ENCODE assay signal across 19 cellular contexts in genomic region chr13:102694944-102695343, GRCh38. TPM values are rescaled to one million over a fixed set of nuclear protein-coding genes. Genes with fewer than 3 reads are reported as not detected.
DNase-seq lines count a peak whose midpoint lies in the region; ATAC-seq, FAIRE-seq and TF ChIP-seq lines count a peak whose summit lies in the region.
"Had no signal": no experiment of that assay in that cellular context is flagged by ENCODE, and none has a peak within 500 bp of the region (broad histone marks: within the 10 kb centered on the region; RNA-seq: fewer than 3 reads in every experiment).

METTL21C (minus strand) TSS chr13:102695044; CDS start chr13:102694498, 546 bp downstream.

- no peaks in the 10 kb centered on the region for H3K79me2 ChIP-seq in neural cell (replicated peaks; ENCODE audit: insufficient read depth, low read length)

- no peak within 1 kb of the TSS for H2AFZ ChIP-seq in neural cell (ENCODE audit: low read depth, low read length)

- peaks cover 15% of the 10 kb centered on the region for H3K36me3 Mint-ChIP-seq in endothelial cell (ENCODE audit: low read depth, unreplicated experiment)

- H3K36me3 ChIP-seq in neural cell (ENCODE audit: insufficient read depth, low read length) (no peaks in the 10 kb centered on the region), psoas muscle (ENCODE audit: insufficient read depth in 1 of 2, low read depth in 1 of 2) (no peaks in the 10 kb centered on the region), kidney (ENCODE audit: control insufficient read depth in 1 of 2, insufficient read depth in 2 of 2, low read length in 2 of 2) (no peaks in the 10 kb centered on the region)
- H3K36me3 ChIP-seq: BE2C had no signal

- no peaks in the 10 kb centered on the region for H3K9me2 ChIP-seq in neural cell (ENCODE audit: insufficient read depth, low read length)

- intact Hi-C loops in psoas muscle (cut with DNase I) (no loop called here), kidney (cut with DNase I) (no loop called here)

- peaks cover 20% of the 10 kb centered on the region for H3K4me1 Mint-ChIP-seq in endothelial cell (ENCODE audit: unreplicated experiment)
- H3K4me1 Mint-ChIP-seq: CD4-positive, alpha-beta memory T cell had no signal

- TF ChIP-seq RAD21 in neural cell (conservative IDR thresholded peaks at IDR 0.05) = no peak

- H3K9ac ChIP-seq in neural cell (ENCODE audit: low read length) = peak within 1 kb of the TSS; percentile 18
- no peak within 1 kb of the TSS for H3K9ac ChIP-seq in kidney (ENCODE audit: low read length in 2 of 2)

- H3K4me1 ChIP-seq in psoas muscle = peaks cover 33% of the 10 kb centered on the region
- H3K4me1 ChIP-seq in kidney (ENCODE audit: control insufficient read depth in 1 of 2, insufficient read depth in 1 of 2, low read depth in 1 of 2, low read length in 2 of 2) = no peaks in the 10 kb centered on the region
- H3K4me1 ChIP-seq: A549 had no signal

- peak within 1 kb of the TSS; percentile 9 for H3K27ac Mint-ChIP-seq in endothelial cell (ENCODE audit: unreplicated experiment)
- H3K27ac Mint-ChIP-seq: HFFc6 had no signal

- no peak for ATAC-seq in psoas muscle
- no peak for ATAC-seq in GM19023 (IDR thresholded peaks at IDR 0.05; ENCODE audit: unreplicated experiment)
- ATAC-seq: A549 had no signal

- H3K27me3 ChIP-seq in neural cell (ENCODE audit: insufficient read depth, low read depth, low read length) (no peaks in the 10 kb centered on the region), psoas muscle (ENCODE audit: insufficient read depth in 3 of 3, low read length in 2 of 3) (no peaks in the 10 kb centered on the region)
- H3K27me3 ChIP-seq: BE2C had no signal

- H4K20me1 ChIP-seq in neural cell (ENCODE audit: insufficient read depth) = no peaks in the 10 kb centered on the region

- WGBS in psoas muscle, 3 donors = 41 to 62% (median 41%) methylated on average over 6 of the region's 6 CpGs

- H3K4me3 ChIP-seq in neural cell (ENCODE audit: low read length) (peak within 1 kb of the TSS; percentile 35), psoas muscle (peak within 1 kb of the TSS; percentile 47), kidney (ENCODE audit: low read length in 2 of 2) (no peak within 1 kb of the TSS)
- H3K4me3 ChIP-seq: A549 had no signal

- no peak for TF ChIP-seq EP300 in neural cell (conservative IDR thresholded peaks at IDR 0.05; ENCODE audit: poor library complexity, severe bottlenecking)

- no peak within 1 kb of the TSS for H3K4me3 Mint-ChIP-seq in endothelial cell (ENCODE audit: unreplicated experiment)
- H3K4me3 Mint-ChIP-seq: CD4-positive, alpha-beta memory T cell; HFFc6 had no signal

- no peak for TF ChIP-seq CTCF in endothelial cell (IDR thresholded peaks at IDR 0.05; ENCODE audit: unreplicated experiment)
- TF ChIP-seq CTCF in neural cell (IDR thresholded peaks at IDR 0.05; ENCODE audit: poor library complexity, severe bottlenecking) = no peak
- no peak for TF ChIP-seq CTCF in psoas muscle (IDR thresholded peaks at IDR 0.05)
- no peak for TF ChIP-seq CTCF in kidney (IDR thresholded peaks at IDR 0.05; ENCODE audit: borderline replicate concordance, extremely low read depth, insufficient read depth)

- H3K9me3 Mint-ChIP-seq in endothelial cell (ENCODE audit: unreplicated experiment) = no peaks in the 10 kb centered on the region

- H3F3A ChIP-seq in neural cell (ENCODE audit: insufficient read depth, low read length, poor library complexity, severe bottlenecking) = no peaks in the 10 kb centered on the region

- no peak within 1 kb of the TSS for H3K4me2 ChIP-seq in neural cell (ENCODE audit: low read length)
- H3K4me2 ChIP-seq: A549 had no signal

- no peak for FAIRE-seq in kidney (lab: Jason Lieb, UNC)
- FAIRE-seq: A549, GM12892, GM19239 had no signal

- DNase-seq in endothelial cell (ENCODE audit: low spot score) (no peak), psoas muscle (no peak), kidney (no peak), COR-L47 (lab: John Stamatoyannopoulos, UW) (no peak)
- DNase-seq: BE2C; CD4-positive, alpha-beta memory T cell; DND-41; GDM1; HCEC 1CT; HFFc6 had no signal

- H3K9me3 ChIP-seq in neural cell (ENCODE audit: low read length) (no peaks in the 10 kb centered on the region), psoas muscle (peaks cover 8% of the 10 kb centered on the region), kidney (ENCODE audit: control insufficient read depth in 1 of 2, low read length in 2 of 2) (peaks cover 0 to 5% of the 10 kb centered on the region in 2 donors)
- H3K9me3 ChIP-seq: A549 had no signal

- H3K27me3 Mint-ChIP-seq in endothelial cell (ENCODE audit: unreplicated experiment) = peaks cover 10% of the 10 kb centered on the region

- H3K27ac ChIP-seq in neural cell (ENCODE audit: low read length) (peak within 1 kb of the TSS; percentile 78), psoas muscle (peak within 1 kb of the TSS; percentile 79), kidney (ENCODE audit: low read depth in 2 of 2, low read length in 2 of 2) (no peak within 1 kb of the TSS)
- H3K27ac ChIP-seq: A549, C4-2B, HL-60 had no signal

TF ChIP-seq in neural cell, 6 proteins besides CTCF, POLR2A, EP300 and RAD21:
- TF ChIP-seq EZH2 (IDR thresholded peaks at IDR 0.05; ENCODE audit: borderline replicate concordance, insufficient read depth, low read length, poor library complexity, severe bottlenecking) (no peak), POLR2AphosphoS5 (IDR thresholded peaks at IDR 0.05) (no peak), MXI1 (conservative IDR thresholded peaks at IDR 0.05; ENCODE audit: poor library complexity, severe bottlenecking) (no peak), SMC3 (conservative IDR thresholded peaks at IDR 0.05; ENCODE audit: poor library complexity) (no peak), TAF1 (IDR thresholded peaks at IDR 0.05; ENCODE audit: low read depth) (no peak), REST (IDR thresholded peaks at IDR 0.05; ENCODE audit: borderline replicate concordance) (no peak)

RNA-seq across cellular contexts. Expression of gene METTL21C, which starts in this region (rescaled TPM):
- total RNA-seq in endothelial cell (ENCODE audit: unreplicated experiment) (not detected), psoas muscle (10 to 100 TPM in 1 of 4 donors, 1 to 10 TPM in 2, under 1 TPM in 1; 0.19 to 12.5 (median 2.6) TPM), kidney (not detected)
- polyA plus RNA-seq in neural cell (not detected in 2 replicates), psoas muscle (under 1 TPM; 0.25 to 0.34 (median 0.31) TPM), kidney (ENCODE audit: insufficient read depth, low read depth, low replicate concordance) (not detected)
- polyA minus RNA-seq in neural cell = not detected in 2 replicates
- total RNA-seq: CD4-positive, alpha-beta memory T cell; H4; HFFc6 had no signal
- polyA plus RNA-seq: A549; AG04450; CD4-positive, alpha-beta memory T cell had no signal

Comparison
In these comparisons a context has a peak if more than half of its experiments do, and no peak if none do; other contexts are left out.
1. H3K27ac ChIP-seq: peak in neural cell (single experiment) and psoas muscle (single experiment); none in kidney (0 of 2).
2. H3K4me3 ChIP-seq: peak in neural cell (single experiment) and psoas muscle (single experiment); none in kidney (0 of 2).